Comparison of ENCODE assay signal across 3 cellular contexts in genomic region chr3:26964313-26964712, GRCh38.
TF ChIP-seq lines count a peak whose summit lies in the region.

No MANE protein-coding gene starts in this region.

TF ChIP-seq in GM23338, 12 proteins besides CTCF, POLR2A, EP300 and RAD21:
- TF ChIP-seq EZH2phosphoT487 (IDR thresholded peaks at IDR 0.05; ENCODE audit: unreplicated experiment) (no peak), CREB1 (CRISPR knock-in tag; IDR thresholded peaks at IDR 0.05; ENCODE audit: low read depth) (no peak)

TF ChIP-seq in GM12878, 131 proteins besides CTCF, POLR2A, EP300 and RAD21:
- TF ChIP-seq ZNF687 (IDR thresholded peaks at IDR 0.05) (peak; percentile 17; the same call in 1 of the 2 replicates), EZH2 (IDR thresholded peaks at IDR 0.05; ENCODE audit: borderline replicate concordance, control insufficient read depth, low read depth, low read length) (no peak), NR2F1 (conservative IDR thresholded peaks at IDR 0.05) (peak; percentile 81), ATF7 (IDR thresholded peaks at IDR 0.05; ENCODE audit: low read depth) (no peak), PRDM15 (CRISPR knock-in tag; IDR thresholded peaks at IDR 0.05) (no peak), ATF3 (IDR thresholded peaks at IDR 0.05; ENCODE audit: borderline replicate concordance, extremely low read depth, low read depth, low read length) (no peak), NR2C1 (IDR thresholded peaks at IDR 0.05) (peak; percentile 81), ESRRA (IDR thresholded peaks at IDR 0.05; ENCODE audit: low read length) (no peak), BCLAF1 (IDR thresholded peaks at IDR 0.05) (no peak), ETV6 (conservative IDR thresholded peaks at IDR 0.05 in 1 of 2, IDR thresholded peaks at IDR 0.05 in 1 of 2; ENCODE audit: borderline replicate concordance in 1 of 2, low read depth in 1 of 2) (no peak), RFX5 (IDR thresholded peaks at IDR 0.05; ENCODE audit: low read depth, low read length) (no peak), GABPA (IDR thresholded peaks at IDR 0.05; ENCODE audit: low read depth) (no peak)

TF ChIP-seq in HepG2, 621 proteins besides CTCF, POLR2A, EP300 and RAD21:
- no peak for TF ChIP-seq SNAI1 (CRISPR knock-in tag; IDR thresholded peaks at IDR 0.05; ENCODE audit: borderline replicate concordance)
- no peak for TF ChIP-seq RFX3 (CRISPR knock-in tag; IDR thresholded peaks at IDR 0.05)
- TF ChIP-seq PATZ1 (CRISPR knock-in tag; IDR thresholded peaks at IDR 0.05), result no peak
- peak; percentile 47; the same call in 1 of the 2 replicates for TF ChIP-seq NR2C2 (CRISPR knock-in tag; IDR thresholded peaks at IDR 0.05; ENCODE audit: borderline replicate concordance)
- TF ChIP-seq ZBTB3 (CRISPR knock-in tag; IDR thresholded peaks at IDR 0.05; ENCODE audit: borderline replicate concordance, low read depth), result no peak
- no peak for TF ChIP-seq HOXA9 (CRISPR knock-in tag; IDR thresholded peaks at IDR 0.05; ENCODE audit: borderline replicate concordance)
- TF ChIP-seq ZNF746 (CRISPR knock-in tag; IDR thresholded peaks at IDR 0.05), result no peak
- TF ChIP-seq IKZF5 (CRISPR knock-in tag; IDR thresholded peaks at IDR 0.05), result no peak
- no peak for TF ChIP-seq THRA (CRISPR knock-in tag; IDR thresholded peaks at IDR 0.05; ENCODE audit: borderline replicate concordance)
- TF ChIP-seq ZNF12 (CRISPR knock-in tag; IDR thresholded peaks at IDR 0.05), result no peak
- no peak for TF ChIP-seq ZNF430 (CRISPR knock-in tag; IDR thresholded peaks at IDR 0.05)
- TF ChIP-seq JUNB (CRISPR knock-in tag; IDR thresholded peaks at IDR 0.05; ENCODE audit: borderline replicate concordance), result no peak
- TF ChIP-seq CENPT (CRISPR knock-in tag; IDR thresholded peaks at IDR 0.05; ENCODE audit: low read depth), result no peak
- peak; percentile 25; the same call in 1 of the 2 replicates for TF ChIP-seq NR2F6 (IDR thresholded peaks at IDR 0.05)
- no peak for TF ChIP-seq NR2F6 (CRISPR knock-in tag; IDR thresholded peaks at IDR 0.05)
- TF ChIP-seq HIC2 (CRISPR knock-in tag; IDR thresholded peaks at IDR 0.05; ENCODE audit: low read depth), result no peak
